Comparison of ENCODE assay signal across 13 cellular contexts in the genomic region with DNA sequence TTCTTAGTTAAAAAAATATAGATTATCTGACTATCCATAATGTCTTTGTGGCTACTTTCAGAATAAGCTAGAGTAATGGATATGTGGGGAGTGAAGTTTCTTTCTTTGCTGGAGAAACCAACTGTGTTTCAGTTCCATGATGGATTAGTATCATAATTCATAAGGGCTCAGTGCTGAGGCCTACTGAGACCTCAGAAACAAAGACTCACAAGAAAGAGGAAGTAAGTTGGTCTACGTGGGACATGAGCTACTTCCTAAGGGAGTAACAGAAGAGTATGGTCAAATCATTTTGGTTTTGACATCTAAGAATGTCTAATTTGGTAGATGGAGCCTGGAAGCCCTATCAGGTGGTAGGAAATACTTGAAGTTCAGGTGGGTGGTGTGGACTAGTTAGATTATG.
A peak's percentile ranks its signal among the peaks of the same experiment; 100 is the strongest.
DNase-seq lines count a peak whose midpoint lies in the region; ATAC-seq and TF ChIP-seq lines count a peak whose summit lies in the region.
"Had no signal": no experiment of that assay in that cellular context is flagged by ENCODE, and none has a peak within 500 bp of the region (broad histone marks: within the 10 kb centered on the region; RNA-seq: fewer than 3 reads in every experiment).

No MANE protein-coding gene starts in this region.

- no peak overlapping the region for H3K27ac ChIP-seq in OCI-LY7 (ENCODE audit: low read depth, low read length, poor library complexity, severe bottlenecking)

- H4K20me1 ChIP-seq in OCI-LY7 (ENCODE audit: insufficient read depth, low read length) = no peaks in the 10 kb centered on the region

- peak overlapping the region; percentile 53; the same call in 1 of the 2 replicates for H2AFZ ChIP-seq in OCI-LY7 (ENCODE audit: low read length)

- peak; percentile 93 for ATAC-seq in GM18858 (IDR thresholded peaks at IDR 0.05; ENCODE audit: unreplicated experiment)
- peak; percentile 94 for ATAC-seq in GM21528 (IDR thresholded peaks at IDR 0.05; ENCODE audit: low FRiP score, unreplicated experiment)
- ATAC-seq in HG03135 (IDR thresholded peaks at IDR 0.05; ENCODE audit: unreplicated experiment) = peak; percentile 88

- peaks cover 20% of the 10 kb centered on the region for H3K4me1 ChIP-seq in OCI-LY7 (ENCODE audit: insufficient read depth, low read length, poor library complexity, severe bottlenecking)

- CTCF ChIA-PET in OCI-LY7 (lab: Charles Lee; ENCODE audit: unreplicated experiment) = interaction anchor here (1.0 to 1.5 kb wide), 2 partner anchors 11 to 22 kb away, joined by 4 read pairs; no protein-coding TSS in a partner anchor

- peak; percentile 71 for DNase-seq in OCI-LY7 (ENCODE audit: low spot score)
- no peak for DNase-seq in iPS-NIHi7 (ENCODE audit: extremely low spot score)
- DNase-seq in DMS153 treated with DMSO at 0.1 percent for 48 hours (lab: John Stamatoyannopoulos, UW; ENCODE audit: unreplicated experiment) = no peak
- DNase-seq in SHP77 (lab: John Stamatoyannopoulos, UW) = no peak
- DNase-seq in SW480 (ENCODE audit: low spot score) = no peak
- DNase-seq: activated T-cell treated with anti-CD3 and anti-CD28 coated beads, Interleukin-2, amount 50 U/mL, for 1 hour; caudate nucleus; EL; NCI-H2081 treated with DMSO at 0.1 percent for 48 hours had no signal

- H3K9me2 ChIP-seq in OCI-LY7 (ENCODE audit: insufficient read depth, low read length) = no peaks in the 10 kb centered on the region

- POLR2A ChIA-PET in OCI-LY7 (lab: Charles Lee) = interaction anchor here (0.7 to 2.0 kb wide), 9 partner anchors 8 to 42 kb away, joined by 3 to 10 read pairs (median 3); no protein-coding TSS in a partner anchor

- TF ChIP-seq CTCF in OCI-LY7 (conservative IDR thresholded peaks at IDR 0.05; ENCODE audit: low read length) = no peak

- intact Hi-C loops in OCI-LY7 (cut with micrococcal nuclease; ENCODE audit: unreplicated experiment) = no loop called here

- H3K4me2 ChIP-seq in OCI-LY7 (ENCODE audit: low read length) = peak overlapping the region; percentile 18

- peaks cover 4% of the 10 kb centered on the region; the same call in 1 of the 2 replicates for H3K9me3 ChIP-seq in OCI-LY7 (ENCODE audit: low read length)

- no peaks in the 10 kb centered on the region for H3K36me3 ChIP-seq in OCI-LY7 (ENCODE audit: insufficient read depth, low read length)

- no peak overlapping the region for H3K4me3 ChIP-seq in OCI-LY7 (ENCODE audit: low read depth, low read length, poor library complexity, severe bottlenecking)
- H3K4me3 ChIP-seq: lung had no signal

- BruUV-seq in OCI-LY7 (replicated peaks; lab: Mats Ljungman, UMichigan) = no TSS peak

- no peaks in the 10 kb centered on the region for H3K79me2 ChIP-seq in OCI-LY7 (ENCODE audit: insufficient read depth, low read depth, low read length)
